19 cellular contexts compared by ENCODE assay signal in genomic region chr18:75074196-75075015, GRCh38.
"Had no signal": no experiment of that assay in that cellular context is flagged by ENCODE, and none has a peak within 500 bp of the region (broad histone marks: within the 10 kb centered on the region; RNA-seq: fewer than 3 reads in every experiment).

No MANE protein-coding gene starts in this region.

- H3K27ac Mint-ChIP-seq: activated CD4-positive, alpha-beta T cell treated with anti-CD3 and anti-CD28 coated beads, Interleukin-2, amount 10 ng/mL, durations not matched to agents 7 days and 5 days; activated naive CD8-positive, alpha-beta T cell treated with anti-CD3 and anti-CD28 coated beads, Interleukin-2, amount 10 ng/mL, durations not matched to agents 7 days and 5 days; activated T-helper 2 cell treated with anti-CD3 and anti-CD28 coated beads, Interferon-gamma antibody, Interleukin-2, Interleukin-4, amounts not matched to agents 10 μg/mL and 5 μg/mL and 100 μg/mL, durations not matched to agents 14 hours and 24 hours and 36 hours; memory B cell; stimulated activated naive B cell treated with anti-CD40 and anti-IgM and Interleukin-4, amounts not matched to agents 10 μg/mL and 1 μg/mL and 100 μg/mL, for 72 hours had no signal

- H3K4me3 ChIP-seq: hepatocyte, ovary, SK-N-MC, transverse colon had no signal

- H3K36me3 ChIP-seq: ovary, transverse colon had no signal

- H3K4me3 Mint-ChIP-seq: activated CD4-positive, alpha-beta T cell treated with anti-CD3 and anti-CD28 coated beads, Interleukin-2, amount 10 ng/mL, durations not matched to agents 7 days and 5 days; activated naive CD8-positive, alpha-beta T cell treated with anti-CD3 and anti-CD28 coated beads, Interleukin-2, amount 10 ng/mL, durations not matched to agents 7 days and 5 days; memory B cell; neural crest cell; stimulated activated naive B cell treated with anti-CD40 and anti-IgM and Interleukin-4, amounts not matched to agents 10 μg/mL and 1 μg/mL and 100 μg/mL, for 72 hours had no signal

- H3K9me3 ChIP-seq: ovary had no signal

- DNase-seq: activated CD4-positive, alpha-beta T cell treated with anti-CD3 and anti-CD28 coated beads, Interleukin-2, amount 10 ng/mL, durations not matched to agents 7 days and 5 days; activated CD4-positive, CD25-positive, alpha-beta regulatory T cell; activated naive CD8-positive, alpha-beta T cell treated with anti-CD3 and anti-CD28 coated beads, Interleukin-2, amount 10 ng/mL, durations not matched to agents 7 days and 5 days; aorta; left ventricle myocardium superior; ovary; stimulated activated CD4-positive, alpha-beta T cell treated with anti-CD3 and anti-CD28 coated beads, Interleukin-12 subunit alpha, Interleukin-12 subunit beta, amount 100 ng/mL, for 4 hours; stimulated activated CD4-positive, alpha-beta T cell treated with anti-CD3 and anti-CD28 coated beads, Interleukin-2, amount 100 ng/mL, for 24 hours; stimulated activated naive B cell treated with anti-CD40 and anti-IgM and Interleukin-4, amounts not matched to agents 10 μg/mL and 1 μg/mL and 100 μg/mL, for 72 hours; substantia nigra; transverse colon had no signal

- H3K27me3 Mint-ChIP-seq: activated CD4-positive, alpha-beta T cell treated with anti-CD3 and anti-CD28 coated beads, Interleukin-2, amount 10 ng/mL, durations not matched to agents 7 days and 5 days; memory B cell had no signal

- FAIRE-seq: endometrium, keratinocyte had no signal

- H3K27ac ChIP-seq: hepatocyte, ovary, SK-N-MC, transverse colon had no signal

- H3K27me3 ChIP-seq: hepatocyte, ovary, transverse colon had no signal

- ATAC-seq: esophagus mucosa; left ventricle myocardium superior; stimulated activated naive B cell treated with anti-CD40 and anti-IgM and Interleukin-4, amounts not matched to agents 10 μg/mL and 1 μg/mL and 100 μg/mL, for 72 hours had no signal
